In genomic region chr20:54524849-54525248, GRCh38 we compare ENCODE assay signal across 30 cellular contexts. TPM values are rescaled to one million over a fixed set of nuclear protein-coding genes. Genes with fewer than 3 reads are reported as not detected.
"Had no signal": no experiment of that assay in that cellular context is flagged by ENCODE, and none has a peak within 500 bp of the region (broad histone marks: within the 10 kb centered on the region; RNA-seq: fewer than 3 reads in every experiment).

No MANE protein-coding gene starts in this region.

- H3K4me3 ChIP-seq: adrenal gland, body of pancreas, cardiac muscle cell, coronary artery, left lung, right lobe of liver, upper lobe of right lung had no signal

- H3K9me3 Mint-ChIP-seq: activated T-cell treated with anti-CD3 and anti-CD28 coated beads, Interleukin-2, amount 50 U/mL, for 72 hours; stimulated activated memory B cell treated with anti-CD40 and anti-IgM and Interleukin-4, amounts not matched to agents 10 μg/mL and 1 μg/mL and 100 μg/mL, for 72 hours; T-helper 2 cell treated with Interferon-gamma antibody and Interleukin-4, amounts not matched to agents 5 μg/mL and 100 μg/mL, for 36 hours had no signal

- H3K27me3 Mint-ChIP-seq: stimulated activated memory B cell treated with anti-CD40 and anti-IgM and Interleukin-4, amounts not matched to agents 10 μg/mL and 1 μg/mL and 100 μg/mL, for 72 hours had no signal

- ATAC-seq: activated T-cell treated with anti-CD3 and anti-CD28 coated beads, Interleukin-2, amount 50 U/mL, for 72 hours; body of pancreas; left lung; naive thymus-derived CD4-positive, alpha-beta T cell; right lobe of liver; stimulated activated memory B cell treated with anti-CD40 and anti-IgM and Interleukin-4, amounts not matched to agents 10 μg/mL and 1 μg/mL and 100 μg/mL, for 72 hours; stimulated activated naive CD8-positive, alpha-beta T cell treated with anti-CD3 and anti-CD28 coated beads, Interleukin-15, amount 100 ng/mL, for 72 hours; upper lobe of right lung had no signal

- H3K4me3 Mint-ChIP-seq: activated naive CD8-positive, alpha-beta T cell; activated T-cell treated with anti-CD3 and anti-CD28 coated beads, Interleukin-2, amount 50 U/mL, for 72 hours; mesothelial cell of epicardium; naive thymus-derived CD4-positive, alpha-beta T cell; stimulated activated memory B cell treated with anti-CD40 and anti-IgM and Interleukin-4, amounts not matched to agents 10 μg/mL and 1 μg/mL and 100 μg/mL, for 72 hours; stimulated activated naive CD8-positive, alpha-beta T cell treated with anti-CD3 and anti-CD28 coated beads, Interleukin-15, amount 100 ng/mL, for 72 hours; T-helper 2 cell treated with Interferon-gamma antibody and Interleukin-4, amounts not matched to agents 5 μg/mL and 100 μg/mL, for 36 hours had no signal

- H3K4me1 ChIP-seq: adrenal gland, body of pancreas, left lung, right lobe of liver, upper lobe of right lung had no signal

- DNase-seq: activated CD4-positive, alpha-beta T cell treated with anti-CD3 and anti-CD28 coated beads for 4 hours; activated CD4-positive, alpha-beta T cell treated with anti-CD3 and anti-CD28 coated beads, Interleukin-2, amount 50 U/mL, for 4 hours; activated naive CD4-positive, alpha-beta T cell treated with Interleukin-2 at 50 U/mL for 16 hours; activated T-cell treated with anti-CD3 and anti-CD28 coated beads for 4 hours; activated T-cell treated with anti-CD3 and anti-CD28 coated beads, Interleukin-2, amount 50 U/mL, for 72 hours; adrenal gland; aorta; body of pancreas; dorsolateral prefrontal cortex; effector memory CD4-positive, alpha-beta T cell; glutamatergic neuron; hippocampal formation; kidney glomerular epithelial cell; left lung; naive thymus-derived CD4-positive, alpha-beta T cell; right lobe of liver; small intestine; stimulated activated CD4-positive, alpha-beta T cell treated with anti-CD3 and anti-CD28 coated beads, Interleukin-4, amount 100 ng/mL, for 4 hours; stimulated activated CD8-positive, alpha-beta memory T cell treated with anti-CD3 and anti-CD28 coated beads, Interleukin-4, amount 100 ng/mL, for 48 hours; stimulated activated naive CD8-positive, alpha-beta T cell treated with anti-CD3 and anti-CD28 coated beads, Interleukin-15, amount 100 ng/mL, for 72 hours; substantia nigra; T-helper 1 cell; upper lobe of right lung had no signal

- H3K9me3 ChIP-seq: adrenal gland, body of pancreas, left lung, right lobe of liver, upper lobe of right lung had no signal

- H3K36me3 Mint-ChIP-seq: activated naive CD8-positive, alpha-beta T cell; mesothelial cell of epicardium; naive thymus-derived CD4-positive, alpha-beta T cell; stimulated activated memory B cell treated with anti-CD40 and anti-IgM and Interleukin-4, amounts not matched to agents 10 μg/mL and 1 μg/mL and 100 μg/mL, for 72 hours had no signal

- H3K27me3 ChIP-seq: adrenal gland, body of pancreas, cardiac muscle cell, left lung, right lobe of liver, upper lobe of right lung had no signal

- H3K4me1 Mint-ChIP-seq: naive thymus-derived CD4-positive, alpha-beta T cell; stimulated activated memory B cell treated with anti-CD40 and anti-IgM and Interleukin-4, amounts not matched to agents 10 μg/mL and 1 μg/mL and 100 μg/mL, for 72 hours; stimulated activated naive CD8-positive, alpha-beta T cell treated with anti-CD3 and anti-CD28 coated beads, Interleukin-15, amount 100 ng/mL, for 72 hours had no signal

- H3K36me3 ChIP-seq: adrenal gland, cardiac muscle cell, left lung, right lobe of liver, upper lobe of right lung had no signal

- H3K27ac Mint-ChIP-seq: activated naive CD8-positive, alpha-beta T cell; activated T-cell treated with anti-CD3 and anti-CD28 coated beads, Interleukin-2, amount 50 U/mL, for 72 hours; stimulated activated memory B cell treated with anti-CD40 and anti-IgM and Interleukin-4, amounts not matched to agents 10 μg/mL and 1 μg/mL and 100 μg/mL, for 72 hours; stimulated activated naive CD8-positive, alpha-beta T cell treated with anti-CD3 and anti-CD28 coated beads, Interleukin-15, amount 100 ng/mL, for 72 hours; T-helper 2 cell treated with Interferon-gamma antibody and Interleukin-4, amounts not matched to agents 5 μg/mL and 100 μg/mL, for 36 hours had no signal

- H3K27ac ChIP-seq: adrenal gland, body of pancreas, cardiac muscle cell, coronary artery, left lung, right lobe of liver, upper lobe of right lung, VCaP had no signal

RNA-seq across cellular contexts. Expression of gene DOK5, which starts 49.5 kb away (rescaled TPM):
- polyA plus RNA-seq: naive thymus-derived CD4-positive, alpha-beta T cell had no signal
